17 cellular contexts compared by ENCODE assay signal in genomic region chr10:132143162-132143561, GRCh38. TPM values are rescaled to one million over a fixed set of nuclear protein-coding genes. Genes with fewer than 3 reads are reported as not detected.
DNase-seq lines count a peak whose midpoint lies in the region; ATAC-seq and TF ChIP-seq lines count a peak whose summit lies in the region.
"Had no signal": no experiment of that assay in that cellular context is flagged by ENCODE, and none has a peak within 500 bp of the region (broad histone marks: within the 10 kb centered on the region; RNA-seq: fewer than 3 reads in every experiment).

No MANE protein-coding gene starts in this region.

- POLR2A ChIA-PET in activated CD8-positive, alpha-beta T cell treated with anti-CD3 and anti-CD28 coated beads, Interleukin-2, amount 10 ng/mL, durations not matched to agents 7 days and 5 days (lab: Charles Lee), result no interaction called here

- H3K27me3 Mint-ChIP-seq in neural progenitor cell (ENCODE audit: insufficient read depth, low read depth), result no peaks in the 10 kb centered on the region
- no peaks in the 10 kb centered on the region for H3K27me3 Mint-ChIP-seq in activated CD8-positive, alpha-beta T cell treated with anti-CD3 and anti-CD28 coated beads, Interleukin-2, amount 10 ng/mL, durations not matched to agents 7 days and 5 days (ENCODE audit: low read depth)
- H3K27me3 Mint-ChIP-seq: central memory CD8-positive, alpha-beta T cell had no signal

- no peak overlapping the region for H3K4me3 Mint-ChIP-seq in neural progenitor cell
- H3K4me3 Mint-ChIP-seq in activated CD8-positive, alpha-beta T cell treated with anti-CD3 and anti-CD28 coated beads, Interleukin-2, amount 10 ng/mL, durations not matched to agents 7 days and 5 days, result no peak overlapping the region
- H3K4me3 Mint-ChIP-seq: activated CD4-positive, alpha-beta T cell treated with anti-CD3 and anti-CD28 coated beads, Interleukin-2, amount 10 ng/mL, durations not matched to agents 7 days and 5 days; activated CD8-positive, alpha-beta memory T cell treated with anti-CD3 and anti-CD28 coated beads, Interleukin-2, amount 10 ng/mL, durations not matched to agents 7 days and 5 days; activated naive CD8-positive, alpha-beta T cell; B cell; central memory CD8-positive, alpha-beta T cell; stimulated activated effector memory CD8-positive, alpha-beta T cell treated with anti-CD3 and anti-CD28 coated beads, Interleukin-12 subunit alpha, Interleukin-12 subunit beta, amount 100 ng/mL, for 72 hours had no signal

- no peak for ATAC-seq in activated CD8-positive, alpha-beta T cell treated with anti-CD3 and anti-CD28 coated beads, Interleukin-2, amount 10 ng/mL, durations not matched to agents 7 days and 5 days
- ATAC-seq in GM21825 (IDR thresholded peaks at IDR 0.05; ENCODE audit: unreplicated experiment) (no peak), GM18511 (IDR thresholded peaks at IDR 0.05; ENCODE audit: unreplicated experiment) (no peak)

- H3K27me3 ChIP-seq in OCI-LY3 (ENCODE audit: low read depth, low read length) (no peaks in the 10 kb centered on the region), neural progenitor cell (no peaks in the 10 kb centered on the region)

- no peaks in the 10 kb centered on the region for H3F3A ChIP-seq in neural progenitor cell (ENCODE audit: low read depth)

- H3K9me3 Mint-ChIP-seq in neural progenitor cell, result no peaks in the 10 kb centered on the region
- no peaks in the 10 kb centered on the region for H3K9me3 Mint-ChIP-seq in activated CD8-positive, alpha-beta T cell treated with anti-CD3 and anti-CD28 coated beads, Interleukin-2, amount 10 ng/mL, durations not matched to agents 7 days and 5 days (ENCODE audit: insufficient read depth)
- H3K9me3 Mint-ChIP-seq: activated CD4-positive, alpha-beta T cell treated with anti-CD3 and anti-CD28 coated beads, Interleukin-2, amount 10 ng/mL, durations not matched to agents 7 days and 5 days; central memory CD8-positive, alpha-beta T cell; stimulated activated effector memory CD8-positive, alpha-beta T cell treated with anti-CD3 and anti-CD28 coated beads, Interleukin-12 subunit alpha, Interleukin-12 subunit beta, amount 100 ng/mL, for 72 hours had no signal

- H3K4me2 ChIP-seq in OCI-LY3 (ENCODE audit: low read length), result peak overlapping the region; percentile 68
- no peak overlapping the region for H3K4me2 ChIP-seq in neural progenitor cell

- H3K4me1 ChIP-seq in OCI-LY3 (ENCODE audit: low read length) (peaks cover 7% of the 10 kb centered on the region; the same call in 1 of the 2 replicates), neural progenitor cell (no peaks in the 10 kb centered on the region)

- H4K20me1 ChIP-seq in OCI-LY3 (ENCODE audit: insufficient read depth, low read length), result no peaks in the 10 kb centered on the region
- no peaks in the 10 kb centered on the region for H4K20me1 ChIP-seq in neural progenitor cell (ENCODE audit: low read depth)

- peaks cover 12% of the 10 kb centered on the region for H3K4me1 Mint-ChIP-seq in neural progenitor cell
- no peaks in the 10 kb centered on the region for H3K4me1 Mint-ChIP-seq in activated CD8-positive, alpha-beta T cell treated with anti-CD3 and anti-CD28 coated beads, Interleukin-2, amount 10 ng/mL, durations not matched to agents 7 days and 5 days (ENCODE audit: low read depth)
- H3K4me1 Mint-ChIP-seq: activated CD4-positive, alpha-beta T cell treated with anti-CD3 and anti-CD28 coated beads, Interleukin-2, amount 10 ng/mL, durations not matched to agents 7 days and 5 days; activated CD8-positive, alpha-beta memory T cell treated with anti-CD3 and anti-CD28 coated beads, Interleukin-2, amount 10 ng/mL, durations not matched to agents 7 days and 5 days; B cell; central memory CD8-positive, alpha-beta T cell; stimulated activated effector memory CD8-positive, alpha-beta T cell treated with anti-CD3 and anti-CD28 coated beads, Interleukin-12 subunit alpha, Interleukin-12 subunit beta, amount 100 ng/mL, for 72 hours had no signal

- H3K4me3 ChIP-seq in OCI-LY3 (ENCODE audit: low read length), result peak overlapping the region; percentile 64
- H3K4me3 ChIP-seq in neural progenitor cell, result no peak overlapping the region

- CTCF ChIA-PET in activated CD8-positive, alpha-beta T cell treated with anti-CD3 and anti-CD28 coated beads, Interleukin-2, amount 10 ng/mL, durations not matched to agents 7 days and 5 days (lab: Charles Lee), result interaction anchor here (1.9 kb wide), 2 partner anchors 9 to 125 kb away, joined by 6 to 7 read pairs; no protein-coding TSS in a partner anchor

- H3K27ac Mint-ChIP-seq in neural progenitor cell, result no peak overlapping the region
- no peak overlapping the region for H3K27ac Mint-ChIP-seq in activated CD8-positive, alpha-beta T cell treated with anti-CD3 and anti-CD28 coated beads, Interleukin-2, amount 10 ng/mL, durations not matched to agents 7 days and 5 days
- H3K27ac Mint-ChIP-seq: activated CD4-positive, alpha-beta T cell treated with anti-CD3 and anti-CD28 coated beads, Interleukin-2, amount 10 ng/mL, durations not matched to agents 7 days and 5 days; activated CD8-positive, alpha-beta memory T cell treated with anti-CD3 and anti-CD28 coated beads, Interleukin-2, amount 10 ng/mL, durations not matched to agents 7 days and 5 days; activated naive CD8-positive, alpha-beta T cell; B cell; stimulated activated effector memory CD8-positive, alpha-beta T cell treated with anti-CD3 and anti-CD28 coated beads, Interleukin-12 subunit alpha, Interleukin-12 subunit beta, amount 100 ng/mL, for 72 hours had no signal

- TF ChIP-seq CTCF in OCI-LY3 (IDR thresholded peaks at IDR 0.05; ENCODE audit: low read depth, low read length) (no peak), neural progenitor cell (IDR thresholded peaks at IDR 0.05) (no peak)

- H2AFZ ChIP-seq in OCI-LY3 (ENCODE audit: low read depth, low read length), result peak overlapping the region; percentile 67; the same call in 1 of the 2 replicates
- no peak overlapping the region for H2AFZ ChIP-seq in neural progenitor cell (replicated peaks)

- H3K36me3 ChIP-seq in OCI-LY3 (replicated peaks; ENCODE audit: low read depth, low read length) (no peaks in the 10 kb centered on the region), neural progenitor cell (no peaks in the 10 kb centered on the region)
- H3K36me3 ChIP-seq: WERI-Rb-1 had no signal

- DNase-seq in activated effector memory CD4-positive, alpha-beta T cell treated with anti-CD3 and anti-CD28 coated beads, Interleukin-2, amount 50 U/mL, for 16 hours, result peak; percentile 28
- no peak for DNase-seq in activated effector memory CD4-positive, alpha-beta T cell treated with Interleukin-2 at 50 U/mL for 16 hours
- DNase-seq in hepatic stellate cell (ENCODE audit: low spot score) (peak; percentile 44), neural progenitor cell (ENCODE audit: low spot score) (peak; percentile 33)
- DNase-seq in activated CD8-positive, alpha-beta T cell treated with anti-CD3 and anti-CD28 coated beads, Interleukin-2, amount 10 ng/mL, durations not matched to agents 7 days and 5 days, result no peak
- DNase-seq: COR-L47, NCI-H1048 had no signal

- H3K27ac ChIP-seq in OCI-LY3 (ENCODE audit: low read length) (no peak overlapping the region), neural progenitor cell (no peak overlapping the region)
- H3K27ac ChIP-seq: WERI-Rb-1 had no signal

- H3K79me2 ChIP-seq in OCI-LY3 (ENCODE audit: low read length) (no peaks in the 10 kb centered on the region), neural progenitor cell (ENCODE audit: low read depth) (no peaks in the 10 kb centered on the region)

- H3K9ac ChIP-seq in OCI-LY3 (ENCODE audit: low read length), result no peak overlapping the region
- no peak overlapping the region for H3K9ac ChIP-seq in neural progenitor cell

- H3K9me3 ChIP-seq in OCI-LY3 (ENCODE audit: insufficient read depth, low read length), result no peaks in the 10 kb centered on the region
- no peaks in the 10 kb centered on the region for H3K9me3 ChIP-seq in neural progenitor cell (ENCODE audit: low read depth)

- H3K36me3 Mint-ChIP-seq in neural progenitor cell, result no peaks in the 10 kb centered on the region
- no peaks in the 10 kb centered on the region for H3K36me3 Mint-ChIP-seq in activated CD8-positive, alpha-beta T cell treated with anti-CD3 and anti-CD28 coated beads, Interleukin-2, amount 10 ng/mL, durations not matched to agents 7 days and 5 days (ENCODE audit: low read depth)
- H3K36me3 Mint-ChIP-seq: activated CD8-positive, alpha-beta memory T cell treated with anti-CD3 and anti-CD28 coated beads, Interleukin-2, amount 10 ng/mL, durations not matched to agents 7 days and 5 days; activated naive CD8-positive, alpha-beta T cell; stimulated activated effector memory CD8-positive, alpha-beta T cell treated with anti-CD3 and anti-CD28 coated beads, Interleukin-12 subunit alpha, Interleukin-12 subunit beta, amount 100 ng/mL, for 72 hours had no signal

RNA-seq across cellular contexts. Expression of gene DPYSL4, which starts 43.6 kb away (rescaled TPM):
- total RNA-seq in neural progenitor cell (ENCODE audit: low replicate concordance), result 17.7 and 28.1 TPM in 2 replicates
- 1 to 10 TPM; 1.2 to 2.2 TPM for total RNA-seq in activated CD8-positive, alpha-beta T cell treated with anti-CD3 and anti-CD28 coated beads, Interleukin-2, amount 10 ng/mL, durations not matched to agents 7 days and 5 days

Comparison
In these comparisons a context has a peak if more than half of its experiments do, and no peak if none do; other contexts are left out.
1. DNase-seq: peak in activated effector memory CD4-positive, alpha-beta T cell treated with anti-CD3 and anti-CD28 coated beads, Interleukin-2, amount 50 U/mL, for 16 hours (single experiment), hepatic stellate cell (single experiment) and neural progenitor cell (single experiment); none in activated effector memory CD4-positive, alpha-beta T cell treated with Interleukin-2 at 50 U/mL for 16 hours (single experiment) and activated CD8-positive, alpha-beta T cell treated with anti-CD3 and anti-CD28 coated beads, Interleukin-2, amount 10 ng/mL, durations not matched to agents 7 days and 5 days (single experiment).